Comparison of ENCODE assay signal across 27 cellular contexts in the genomic region with DNA sequence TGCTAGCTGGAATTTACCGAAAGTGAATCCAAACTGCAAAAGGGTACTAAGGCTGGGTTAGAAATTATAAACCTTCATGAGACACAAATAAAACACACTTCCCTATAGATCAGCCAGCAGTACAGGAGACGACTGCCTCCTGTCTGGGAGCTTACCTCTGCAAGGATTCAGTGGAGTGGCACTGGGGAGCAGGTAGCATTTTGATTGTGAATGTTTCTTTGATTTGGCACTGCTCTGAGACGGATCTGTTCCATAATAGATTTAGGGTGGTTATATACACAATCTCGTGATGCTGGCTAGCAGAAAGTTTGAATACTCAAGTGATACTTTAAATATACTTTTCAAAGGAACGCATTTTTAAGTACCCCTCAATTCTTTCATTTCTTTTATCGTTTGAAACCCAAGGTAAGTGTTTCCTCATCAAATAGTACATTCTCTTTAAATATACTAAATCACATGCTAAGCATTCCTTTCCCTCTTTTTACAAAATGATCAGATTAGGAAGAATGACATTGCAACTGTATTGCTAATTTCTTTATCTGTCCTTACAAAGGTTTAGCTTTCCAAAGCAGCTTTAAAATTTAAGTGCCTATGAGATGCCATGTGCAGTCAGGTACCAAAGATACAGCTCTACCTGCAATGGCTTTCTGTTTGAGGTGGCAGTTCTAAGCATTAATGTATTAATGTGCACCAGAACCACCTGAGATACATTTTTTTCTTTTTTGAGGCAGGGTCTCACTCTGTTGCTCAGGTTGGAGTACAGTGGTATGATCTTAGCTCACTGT.
"Had no signal": no experiment of that assay in that cellular context is flagged by ENCODE, and none has a peak within 500 bp of the region (broad histone marks: within the 10 kb centered on the region; RNA-seq: fewer than 3 reads in every experiment).

No MANE protein-coding gene starts in this region.

- H3K4me3 ChIP-seq: gastrocnemius medialis, prostate gland, right atrium auricular region, smooth muscle cell, suprapubic skin, transverse colon, vagina had no signal

- H3K36me3 Mint-ChIP-seq: naive thymus-derived CD8-positive, alpha-beta T cell had no signal

- H3K4me1 Mint-ChIP-seq: endodermal cell; naive thymus-derived CD8-positive, alpha-beta T cell; stimulated activated naive CD8-positive, alpha-beta T cell treated with anti-CD3 and anti-CD28 coated beads, Interleukin-15, amount 100 ng/mL, for 72 hours had no signal

- H3K4me1 ChIP-seq: prostate gland, right atrium auricular region, suprapubic skin, transverse colon, vagina had no signal

- DNase-seq: effector CD8-positive, alpha-beta T cell; endodermal cell; foreskin fibroblast; gastrocnemius medialis; head of caudate nucleus; mammary epithelial cell; mesendoderm; naive thymus-derived CD8-positive, alpha-beta T cell; nephron progenitor cell; nucleus accumbens; stimulated activated CD4-positive, alpha-beta T cell treated with anti-CD3 and anti-CD28 coated beads, Interleukin-12 subunit alpha, Interleukin-12 subunit beta, amount 100 ng/mL, for 4 hours; stimulated activated CD4-positive, alpha-beta T cell treated with anti-CD3 and anti-CD28 coated beads, Interleukin-1b, Interleukin-23, amount 100 ng/mL, for 48 hours; stimulated activated CD4-positive, alpha-beta T cell treated with anti-CD3 and anti-CD28 coated beads, Interleukin-4, amount 100 ng/mL, for 1 hour; stimulated activated CD8-positive, alpha-beta memory T cell treated with anti-CD3 and anti-CD28 coated beads, Interleukin-4, amount 100 ng/mL, for 48 hours; stimulated activated naive CD4-positive, alpha-beta T cell; stimulated activated naive CD8-positive, alpha-beta T cell treated with anti-CD3 and anti-CD28 coated beads, Interleukin-15, amount 100 ng/mL, for 72 hours; transverse colon had no signal

- ATAC-seq: esophagus mucosa; gastrocnemius medialis; naive thymus-derived CD8-positive, alpha-beta T cell; sciatic nerve; stimulated activated naive CD8-positive, alpha-beta T cell treated with anti-CD3 and anti-CD28 coated beads, Interleukin-15, amount 100 ng/mL, for 72 hours had no signal

- H3K27ac Mint-ChIP-seq: dendritic cell treated with granulocyte-macrophage colony-stimulating factor and Interleukin-4, amounts not matched to agents 40 ng/mL and 50 ng/mL, for 4 days; endodermal cell; naive thymus-derived CD8-positive, alpha-beta T cell; nephron progenitor cell; stimulated activated naive CD8-positive, alpha-beta T cell treated with anti-CD3 and anti-CD28 coated beads, Interleukin-15, amount 100 ng/mL, for 72 hours had no signal

- H3K27me3 ChIP-seq: gastrocnemius medialis, right atrium auricular region, suprapubic skin, transverse colon, vagina had no signal

- H3K4me3 Mint-ChIP-seq: dendritic cell treated with granulocyte-macrophage colony-stimulating factor and Interleukin-4, amounts not matched to agents 40 ng/mL and 50 ng/mL, for 4 days; endodermal cell; naive thymus-derived CD8-positive, alpha-beta T cell; nephron progenitor cell; stimulated activated naive CD8-positive, alpha-beta T cell treated with anti-CD3 and anti-CD28 coated beads, Interleukin-15, amount 100 ng/mL, for 72 hours had no signal

- H3K9me3 ChIP-seq: gastrocnemius medialis, prostate gland, right atrium auricular region, suprapubic skin, transverse colon, vagina had no signal

- H3K36me3 ChIP-seq: gastrocnemius medialis, prostate gland, right atrium auricular region, suprapubic skin, transverse colon, vagina had no signal

- H3K9me3 Mint-ChIP-seq: dendritic cell treated with granulocyte-macrophage colony-stimulating factor and Interleukin-4, amounts not matched to agents 40 ng/mL and 50 ng/mL, for 4 days; endodermal cell; naive thymus-derived CD8-positive, alpha-beta T cell; nephron progenitor cell; stimulated activated naive CD8-positive, alpha-beta T cell treated with anti-CD3 and anti-CD28 coated beads, Interleukin-15, amount 100 ng/mL, for 72 hours had no signal

- H3K27ac ChIP-seq: epithelial cell of prostate, gastrocnemius medialis, prostate gland, right atrium auricular region, suprapubic skin, transverse colon, vagina had no signal

- FAIRE-seq: keratinocyte had no signal

- H3K4me2 ChIP-seq: smooth muscle cell had no signal
